In the genomic region with DNA sequence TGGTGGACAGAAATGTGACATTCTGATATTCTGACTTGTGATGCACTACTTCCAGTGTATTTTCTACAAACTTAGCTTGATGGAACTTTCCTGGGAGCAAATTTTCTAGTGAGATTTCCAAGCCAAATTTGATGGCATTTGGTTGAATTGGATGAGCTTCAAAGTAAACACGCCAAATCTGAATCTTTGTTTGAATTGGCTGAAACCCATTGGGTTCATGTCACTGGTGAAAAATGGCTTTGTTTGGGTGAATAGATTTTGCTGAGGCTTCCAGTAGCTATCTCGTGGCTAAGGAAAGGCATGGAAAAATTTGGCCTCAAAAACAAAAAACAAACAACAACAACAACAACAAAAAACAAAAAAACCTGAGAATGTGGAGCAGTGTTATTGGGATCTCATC, we compare ENCODE assay signal across 10 cellular contexts.
"Had no signal": no experiment of that assay in that cellular context is flagged by ENCODE, and none has a peak within 500 bp of the region (broad histone marks: within the 10 kb centered on the region; RNA-seq: fewer than 3 reads in every experiment).

No MANE protein-coding gene starts in this region.

- DNase-seq: activated effector memory CD4-positive, alpha-beta T cell treated with anti-CD3 and anti-CD28 coated beads, Interleukin-2, amount 50 U/mL, for 16 hours; activated T-cell treated with anti-CD3 and anti-CD28 coated beads, Interleukin-2, amount 50 U/mL, for 1 hour; immature natural killer cell; left cardiac atrium; mucosa of descending colon; natural killer cell; SW 1271; trophoblast cell had no signal

- H3K27ac ChIP-seq: cardiac muscle cell, right atrium auricular region had no signal

- H3K27me3 ChIP-seq: cardiac muscle cell, right atrium auricular region had no signal

- H3K4me3 ChIP-seq: cardiac muscle cell, mucosa of descending colon, right atrium auricular region had no signal

- H3K9me3 ChIP-seq: mucosa of descending colon had no signal

- H3K36me3 ChIP-seq: cardiac muscle cell, right atrium auricular region had no signal
